Comparison of ENCODE assay signal across 2 cellular contexts in genomic region chr21:44954281-44954771, GRCh38.
A peak's percentile ranks its signal among the peaks of the same experiment; 100 is the strongest.
TF ChIP-seq lines count a peak whose summit lies in the region.

No MANE protein-coding gene starts in this region.

TF ChIP-seq in K562, 482 proteins besides CTCF, POLR2A, EP300 and RAD21:
- no peak for TF ChIP-seq PKNOX1 (IDR thresholded peaks at IDR 0.05)
- no peak for TF ChIP-seq ETV6 (IDR thresholded peaks at IDR 0.05; ENCODE audit: borderline replicate concordance in 1 of 2, low read depth in 2 of 2, low read length in 1 of 2)
- no peak for TF ChIP-seq ETV6 (CRISPR knock-in tag; IDR thresholded peaks at IDR 0.05; ENCODE audit: borderline replicate concordance)
- TF ChIP-seq POLR2G (IDR thresholded peaks at IDR 0.05; ENCODE audit: low read depth, low read length): 0 out of 2 replicates have a peak, but pooled peaks have one; percentile 22
- TF ChIP-seq MYNN (IDR thresholded peaks at IDR 0.05): no peak
- no peak for TF ChIP-seq MYNN (CRISPR knock-in tag; IDR thresholded peaks at IDR 0.05)
- TF ChIP-seq USF2 (CRISPR knock-in tag; IDR thresholded peaks at IDR 0.05): no peak
- no peak for TF ChIP-seq NR1H2 (CRISPR knock-in tag; IDR thresholded peaks at IDR 0.05)
- no peak for TF ChIP-seq ZHX1 (conservative IDR thresholded peaks at IDR 0.05; ENCODE audit: low read length)

TF ChIP-seq in GM12891, 5 proteins besides CTCF, POLR2A, EP300 and RAD21:
- TF ChIP-seq POLR2AphosphoS5 (IDR thresholded peaks at IDR 0.05; ENCODE audit: low read depth, low read length): no peak
- TF ChIP-seq PAX5 (IDR thresholded peaks at IDR 0.05; ENCODE audit: insufficient read depth, low read length, severe bottlenecking): no peak
- TF ChIP-seq TAF1 (IDR thresholded peaks at IDR 0.05; ENCODE audit: low read depth, low read length): no peak
- TF ChIP-seq SPI1 (IDR thresholded peaks at IDR 0.05; ENCODE audit: low read depth, low read length): no peak
- no peak for TF ChIP-seq POU2F2 (IDR thresholded peaks at IDR 0.05; ENCODE audit: low read depth, low read length)
